1 cellular context compared by ENCODE assay signal in genomic region chr3:154852515-154852914, GRCh38.
TF ChIP-seq lines count a peak whose summit lies in the region.

No MANE protein-coding gene starts in this region.

TF ChIP-seq in IMR-90, 13 proteins besides CTCF, POLR2A, EP300 and RAD21:
- TF ChIP-seq FOS (IDR thresholded peaks at IDR 0.05; ENCODE audit: low read depth, low read length) (peak; percentile 10; the same call in 1 of the 2 replicates), BHLHE40 (IDR thresholded peaks at IDR 0.05; ENCODE audit: low read depth, low read length) (no peak)
